In the genomic region with DNA sequence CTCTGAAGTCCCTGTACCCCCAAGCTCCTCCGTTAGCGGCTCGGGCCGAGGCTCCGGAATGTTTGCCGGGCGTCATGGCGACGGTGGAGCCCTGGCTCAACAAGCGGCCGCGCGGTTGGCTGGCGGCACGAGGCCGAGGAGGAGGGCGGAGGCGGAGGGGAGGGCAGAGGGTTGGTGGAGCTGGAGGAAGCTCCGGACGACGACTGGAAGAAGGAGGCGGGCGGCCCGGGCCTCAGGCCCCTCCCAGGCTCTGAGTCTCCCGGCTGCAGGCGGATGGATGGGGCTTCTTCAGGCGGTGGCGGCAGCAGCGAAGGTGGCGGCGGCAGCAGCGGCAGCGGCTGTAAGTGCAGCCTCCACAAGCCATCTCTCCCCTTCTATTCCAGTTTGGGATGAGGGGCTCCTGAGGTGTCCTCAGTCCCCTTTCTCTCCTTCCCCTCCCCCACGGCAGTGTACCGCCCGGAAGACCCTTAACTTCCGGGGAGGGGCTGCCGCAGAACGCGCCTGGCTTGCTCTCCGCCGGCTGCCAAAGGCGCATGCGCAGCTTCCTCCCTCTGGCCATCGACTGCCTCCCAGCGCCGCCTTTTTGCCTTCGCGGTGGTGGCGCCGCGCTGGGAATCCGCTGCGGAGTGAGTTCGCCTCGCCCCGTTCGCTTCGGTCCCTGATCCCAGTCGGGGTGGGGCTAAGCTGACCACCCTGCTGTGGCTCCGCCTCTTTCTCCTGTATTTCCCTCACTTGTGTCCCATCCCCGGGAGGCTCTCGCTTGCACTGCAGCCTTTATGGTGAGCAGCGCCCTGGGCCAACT, we compare ENCODE assay signal across 8 cellular contexts. TPM values are rescaled to one million over a fixed set of nuclear protein-coding genes. Genes with fewer than 3 reads are reported as not detected.
DNase-seq lines count a peak whose midpoint lies in the region; FAIRE-seq and TF ChIP-seq lines count a peak whose summit lies in the region.

A gene with protein sequence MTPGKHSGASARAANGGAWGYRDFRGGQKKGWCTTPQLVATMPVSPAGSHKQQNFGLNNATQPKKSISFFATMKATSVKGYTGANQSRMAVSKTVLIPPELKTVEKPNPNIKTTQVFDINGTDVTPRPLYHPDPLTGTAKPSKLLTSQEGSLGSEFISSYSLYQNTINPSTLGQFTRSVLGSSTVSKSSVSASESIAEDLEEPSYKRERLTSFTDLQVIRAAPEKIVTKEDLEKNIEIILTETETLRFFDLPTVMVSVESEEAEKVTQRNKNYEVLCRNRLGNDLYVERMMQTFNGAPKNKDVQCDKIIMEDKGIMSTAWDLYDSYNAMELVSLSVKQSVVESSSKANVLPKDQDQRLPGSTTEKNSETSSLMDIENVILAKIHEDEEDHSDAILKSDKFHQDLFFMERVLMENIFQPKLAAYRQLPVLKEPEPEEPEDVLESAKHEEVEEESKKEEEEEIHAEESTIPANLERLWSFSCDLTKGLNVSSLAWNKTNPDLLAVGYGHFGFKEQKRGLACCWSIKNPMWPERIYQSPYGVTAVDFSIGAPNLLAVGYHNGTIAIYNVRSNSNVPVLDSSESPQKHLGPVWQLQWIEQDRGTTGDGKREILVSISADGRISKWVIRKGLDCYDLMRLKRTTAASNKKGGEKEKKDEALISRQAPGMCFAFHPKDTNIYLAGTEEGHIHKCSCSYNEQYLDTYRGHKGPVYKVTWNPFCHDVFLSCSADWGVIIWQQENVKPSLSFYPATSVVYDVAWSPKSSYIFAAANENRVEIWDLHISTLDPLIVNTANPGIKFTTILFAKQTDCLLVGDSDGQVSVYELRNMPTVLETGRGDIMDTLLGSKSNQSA (minus strand): TSS at position 101 of the 802 bp plus-strand sequence. CDS start 25 bp downstream, at position 76.
A gene (plus strand): TSS at position 235 of the 802 bp plus-strand sequence. CDS start 39 bp downstream, at position 274.

- H3K36me3 ChIP-seq in GM23248 (ENCODE audit: low read depth) (no peaks in the 10 kb centered on the region), Karpas-422 (ENCODE audit: insufficient read depth, low read length) (no peaks in the 10 kb centered on the region), esophagus squamous epithelium (no peaks in the 10 kb centered on the region)

- no peaks in the 10 kb centered on the region for H3K27me3 Mint-ChIP-seq in activated T-helper 1 cell treated with anti-CD3 and anti-CD28 coated beads, Interleukin-12 subunit alpha, Interleukin-12 subunit beta, Interleukin-2, Interleukin-4 antibody, amounts not matched to agents 30 ng/mL and 10 ng/mL and 1 ng/mL, durations not matched to agents 14 hours and 24 hours and 36 hours (ENCODE audit: insufficient read depth)

- FAIRE-seq in RCC 7860 (lab: Jason Lieb, UNC) = peak; percentile 91

- WGBS in GM23248 (ENCODE audit: low coverage in 1 of 2, low lambda C conversion rate in 2 of 2, missing lambda C conversion rate in 2 of 2), 2 experiments = 1% methylated on average over 47 to 63 of the region's 64 CpGs
- 0% methylated on average over 3 to 16 of the region's 64 CpGs for WGBS in esophagus squamous epithelium, 2 donors

- peak; percentile 100 for DNase-seq in Daoy (ENCODE audit: low read depth)
- DNase-seq in GM23248 = peak; percentile 100
- DNase-seq in Karpas-422 = peak; percentile 99
- peak; percentile 97 for DNase-seq in RCC 7860 (ENCODE audit: low spot score)
- peak; percentile 98 for DNase-seq in activated T-helper 1 cell treated with anti-CD3 and anti-CD28 coated beads, Interleukin-12 subunit alpha, Interleukin-12 subunit beta, Interleukin-2, Interleukin-4 antibody, amounts not matched to agents 30 ng/mL and 10 ng/mL and 1 ng/mL, durations not matched to agents 14 hours and 24 hours and 36 hours (ENCODE audit: low spot score)
- peak; percentile 80 for DNase-seq in esophagus squamous epithelium (lab: John Stamatoyannopoulos, UW)
- peak; percentile 99 for DNase-seq in myocyte (ENCODE audit: low read depth)
- DNase-seq in stimulated activated CD8-positive, alpha-beta memory T cell treated with anti-CD3 and anti-CD28 coated beads, Interleukin-7, amount 100 ng/mL, for 4 hours (ENCODE audit: low read depth in 2 of 2) = peak; percentile 92 to 97

- in situ Hi-C loops in GM23248 (cut with MboI) = no loop called here

- H3K27ac ChIP-seq in GM23248 (peak within 1 kb of the TSS; percentile 93), Karpas-422 (ENCODE audit: low read length) (peak within 1 kb of the TSS; percentile 78), esophagus squamous epithelium (peak within 1 kb of the TSS; percentile 81 to 96 (median 92))

- H2AFZ ChIP-seq in GM23248 = peak within 1 kb of the TSS; percentile 83
- peak within 1 kb of the TSS; percentile 85 for H2AFZ ChIP-seq in Karpas-422 (ENCODE audit: low read length)

- H3K9me2 ChIP-seq in GM23248 (ENCODE audit: insufficient read depth) (no peaks in the 10 kb centered on the region), Karpas-422 (replicated peaks; ENCODE audit: insufficient read depth, low read length) (no peaks in the 10 kb centered on the region)

- H3K4me3 ChIP-seq in GM23248 (peak within 1 kb of the TSS; percentile 85), Karpas-422 (ENCODE audit: low read length) (peak within 1 kb of the TSS; percentile 99), esophagus squamous epithelium (peak within 1 kb of the TSS; percentile 71 to 95 (median 86))

- H3K4me1 ChIP-seq in GM23248 (ENCODE audit: insufficient read depth) (peaks cover 31% of the 10 kb centered on the region), Karpas-422 (ENCODE audit: low read length) (peaks cover 49% of the 10 kb centered on the region), esophagus squamous epithelium (peaks cover 13 to 59% (median 23%) of the 10 kb centered on the region in 3 donors)

- intact Hi-C loops in activated T-helper 1 cell treated with anti-CD3 and anti-CD28 coated beads, Interleukin-12 subunit alpha, Interleukin-12 subunit beta, Interleukin-2, Interleukin-4 antibody, amounts not matched to agents 30 ng/mL and 10 ng/mL and 1 ng/mL, durations not matched to agents 14 hours and 24 hours and 36 hours (cut with micrococcal nuclease) = loop anchor here (1.0 to 10.0 kb wide), 11 partner anchors 128 to 1572 kb away; a partner anchor contains a TSS
- intact Hi-C loops in esophagus squamous epithelium (cut with DNase I) = no loop called here

- peak within 1 kb of the TSS; percentile 97 for H3K27ac Mint-ChIP-seq in activated T-helper 1 cell treated with anti-CD3 and anti-CD28 coated beads, Interleukin-12 subunit alpha, Interleukin-12 subunit beta, Interleukin-2, Interleukin-4 antibody, amounts not matched to agents 30 ng/mL and 10 ng/mL and 1 ng/mL, durations not matched to agents 14 hours and 24 hours and 36 hours

- H3K79me2 ChIP-seq in GM23248 (ENCODE audit: insufficient read depth) (peaks cover 81% of the 10 kb centered on the region), Karpas-422 (ENCODE audit: low read length) (peaks cover 60% of the 10 kb centered on the region)

- peaks cover 66% of the 10 kb centered on the region for H3K4me1 Mint-ChIP-seq in activated T-helper 1 cell treated with anti-CD3 and anti-CD28 coated beads, Interleukin-12 subunit alpha, Interleukin-12 subunit beta, Interleukin-2, Interleukin-4 antibody, amounts not matched to agents 30 ng/mL and 10 ng/mL and 1 ng/mL, durations not matched to agents 14 hours and 24 hours and 36 hours (ENCODE audit: low read depth)

- H3K4me3 Mint-ChIP-seq in activated T-helper 1 cell treated with anti-CD3 and anti-CD28 coated beads, Interleukin-12 subunit alpha, Interleukin-12 subunit beta, Interleukin-2, Interleukin-4 antibody, amounts not matched to agents 30 ng/mL and 10 ng/mL and 1 ng/mL, durations not matched to agents 14 hours and 24 hours and 36 hours = peak within 1 kb of the TSS; percentile 93

- peak in 2 of 4 donors; percentile 20 to 78 for TF ChIP-seq POLR2A in esophagus squamous epithelium (IDR thresholded peaks at IDR 0.05)

- H3F3A ChIP-seq in GM23248 (ENCODE audit: insufficient read depth) = peaks cover 25% of the 10 kb centered on the region

- no peaks in the 10 kb centered on the region for H3K9me3 Mint-ChIP-seq in activated T-helper 1 cell treated with anti-CD3 and anti-CD28 coated beads, Interleukin-12 subunit alpha, Interleukin-12 subunit beta, Interleukin-2, Interleukin-4 antibody, amounts not matched to agents 30 ng/mL and 10 ng/mL and 1 ng/mL, durations not matched to agents 14 hours and 24 hours and 36 hours

- H3K4me2 ChIP-seq in GM23248 (ENCODE audit: unreplicated experiment) (peak within 1 kb of the TSS; percentile 96), Karpas-422 (ENCODE audit: low read depth, low read length, poor library complexity, severe bottlenecking) (peak within 1 kb of the TSS; percentile 98)

- H3K27me3 ChIP-seq in GM23248 (replicated peaks; ENCODE audit: insufficient read depth) (no peaks in the 10 kb centered on the region), Karpas-422 (ENCODE audit: low read length) (no peaks in the 10 kb centered on the region), esophagus squamous epithelium (no peaks in the 10 kb centered on the region)

- peaks cover 23% of the 10 kb centered on the region for H3K36me3 Mint-ChIP-seq in activated T-helper 1 cell treated with anti-CD3 and anti-CD28 coated beads, Interleukin-12 subunit alpha, Interleukin-12 subunit beta, Interleukin-2, Interleukin-4 antibody, amounts not matched to agents 30 ng/mL and 10 ng/mL and 1 ng/mL, durations not matched to agents 14 hours and 24 hours and 36 hours (ENCODE audit: low read depth)

- H3K9me3 ChIP-seq in GM23248 (ENCODE audit: low read depth) = no peaks in the 10 kb centered on the region
- no peaks in the 10 kb centered on the region for H3K9me3 ChIP-seq in Karpas-422 (ENCODE audit: low read length)
- H3K9me3 ChIP-seq in esophagus squamous epithelium = no peaks in the 10 kb centered on the region

- peak within 1 kb of the TSS; percentile 95 for H3K9ac ChIP-seq in GM23248
- H3K9ac ChIP-seq in Karpas-422 (ENCODE audit: low read length) = peak within 1 kb of the TSS; percentile 98

- TF ChIP-seq CTCF in esophagus squamous epithelium (IDR thresholded peaks at IDR 0.05) = peak in 5 of 6 experiments; percentile 31 to 46 (median 35)

- no peaks in the 10 kb centered on the region for H4K20me1 ChIP-seq in GM23248 (ENCODE audit: insufficient read depth)
- peaks cover 5% of the 10 kb centered on the region; the same call in 1 of the 2 replicates for H4K20me1 ChIP-seq in Karpas-422 (ENCODE audit: insufficient read depth, low read depth, low read length)

RNA-seq across cellular contexts. Expression of the first gene that starts in this region (rescaled TPM):
- total RNA-seq in Daoy (2014; rRNA removed; shearing (Covaris generic)) = 7.9 and 15.3 TPM in 2 replicates
- total RNA-seq in GM23248 (2014; rRNA removed; shearing (Covaris generic)) = 7.3 and 9.9 TPM in 2 replicates
- 3.2 and 4.2 TPM in 2 replicates for polyA plus RNA-seq in GM23248 (2016; fragmentation: Nextera tagmentation; extraction: Ambion mirVana)
- total RNA-seq in Karpas-422 (2014; rRNA removed; shearing (Covaris generic); ENCODE audit: low replicate concordance) = 0.48 and 0.97 TPM in 2 replicates
- total RNA-seq in activated T-helper 1 cell treated with anti-CD3 and anti-CD28 coated beads, Interleukin-12 subunit alpha, Interleukin-12 subunit beta, Interleukin-2, Interleukin-4 antibody, amounts not matched to agents 30 ng/mL and 10 ng/mL and 1 ng/mL, durations not matched to agents 14 hours and 24 hours and 36 hours = 1.2 and 3.2 TPM in 2 replicates
- total RNA-seq in esophagus squamous epithelium (1 to 10 TPM in 1 of 4 donors, under 1 TPM in 2, not detected in 1; 0.29 to 4.8 (median 0.35) TPM), myocyte (5.6 and 5.9 TPM in 2 replicates)
- 2.3 TPM for polyA plus RNA-seq in myocyte (2012)

RNA-seq across cellular contexts. Expression of the second gene that starts in this region (rescaled TPM):
- total RNA-seq in Daoy (2014; rRNA removed; shearing (Covaris generic)) = 25.3 and 31.2 TPM in 2 replicates
- 34.8 and 38.1 TPM in 2 replicates for total RNA-seq in GM23248 (2014; rRNA removed; shearing (Covaris generic))
- 36.8 and 37.8 TPM in 2 replicates for polyA plus RNA-seq in GM23248 (2016; fragmentation: Nextera tagmentation; extraction: Ambion mirVana)
- 19.3 and 29.2 TPM in 2 replicates for total RNA-seq in Karpas-422 (2014; rRNA removed; shearing (Covaris generic); ENCODE audit: low replicate concordance)
- 53.2 and 57.4 TPM in 2 replicates for total RNA-seq in activated T-helper 1 cell treated with anti-CD3 and anti-CD28 coated beads, Interleukin-12 subunit alpha, Interleukin-12 subunit beta, Interleukin-2, Interleukin-4 antibody, amounts not matched to agents 30 ng/mL and 10 ng/mL and 1 ng/mL, durations not matched to agents 14 hours and 24 hours and 36 hours
- total RNA-seq in esophagus squamous epithelium = 10 to 100 TPM; 17.6 to 34.0 (median 24.4) TPM
- total RNA-seq in myocyte = 33.4 and 35.0 TPM in 2 replicates
- polyA plus RNA-seq in myocyte (2012) = 16.6 TPM

Comparison
In these comparisons a context has a peak if more than half of its experiments do, and no peak if none do; other contexts are left out.
1. Peak in every context shown above with its lines: DNase-seq, H3K4me3 ChIP-seq and H3K27ac ChIP-seq.